ENCODE assay signal across 1 cellular context in genomic region chr13:21696865-21697448, GRCh38.
TF ChIP-seq lines count a peak whose summit lies in the region.

No MANE protein-coding gene starts in this region.

TF ChIP-seq in HepG2, 621 proteins besides CTCF, POLR2A, EP300 and RAD21 (continued from another document and continues in another):
- TF ChIP-seq IRF9 (CRISPR knock-in tag; IDR thresholded peaks at IDR 0.05; ENCODE audit: borderline replicate concordance), result no peak
- TF ChIP-seq SALL1 (CRISPR knock-in tag; IDR thresholded peaks at IDR 0.05), result 0 out of 2 replicates have a peak, but pooled peaks have one; percentile 30
- TF ChIP-seq FOXA1 (IDR thresholded peaks at IDR 0.05), result peak; percentile 37; the same call in 1 of the 2 replicates
- peak; percentile 91 for TF ChIP-seq FOXA1 (CRISPR knock-in tag; IDR thresholded peaks at IDR 0.05)
- TF ChIP-seq CCDC6 (CRISPR knock-in tag; IDR thresholded peaks at IDR 0.05), result no peak
- TF ChIP-seq RCOR2 (CRISPR knock-in tag; IDR thresholded peaks at IDR 0.05), result 0 out of 2 replicates have a peak, but pooled peaks have one; percentile 15
- no peak for TF ChIP-seq ZNF124 (CRISPR knock-in tag; IDR thresholded peaks at IDR 0.05)
- no peak for TF ChIP-seq ZFP90 (CRISPR knock-in tag; IDR thresholded peaks at IDR 0.05; ENCODE audit: borderline replicate concordance)
- peak; percentile 16; the same call in 1 of the 2 replicates for TF ChIP-seq SIX4 (CRISPR knock-in tag; IDR thresholded peaks at IDR 0.05)
- TF ChIP-seq SOX5 (CRISPR knock-in tag; IDR thresholded peaks at IDR 0.05; ENCODE audit: borderline replicate concordance), result peak; percentile 88; the same call in 1 of the 2 replicates
- no peak for TF ChIP-seq NR2F6 (IDR thresholded peaks at IDR 0.05)
- TF ChIP-seq NR2F6 (CRISPR knock-in tag; IDR thresholded peaks at IDR 0.05), result 0 out of 2 replicates have a peak, but pooled peaks have one; percentile 15
- TF ChIP-seq LCORL (IDR thresholded peaks at IDR 0.05), result no peak
- peak; percentile 46; the same call in 1 of the 2 replicates for TF ChIP-seq LCORL (CRISPR knock-in tag; IDR thresholded peaks at IDR 0.05)
- no peak for TF ChIP-seq ARID4A (CRISPR knock-in tag; IDR thresholded peaks at IDR 0.05; ENCODE audit: borderline replicate concordance)
- TF ChIP-seq ZSCAN20 (CRISPR knock-in tag; IDR thresholded peaks at IDR 0.05; ENCODE audit: borderline replicate concordance), result no peak
- TF ChIP-seq JARID2 (CRISPR knock-in tag; IDR thresholded peaks at IDR 0.05; ENCODE audit: insufficient replicate concordance), result no peak
- TF ChIP-seq JUNB (CRISPR knock-in tag; IDR thresholded peaks at IDR 0.05; ENCODE audit: borderline replicate concordance), result no peak
- TF ChIP-seq MYC (CRISPR knock-in tag; IDR thresholded peaks at IDR 0.05; ENCODE audit: borderline replicate concordance), result no peak
- no peak for TF ChIP-seq ZNF567 (CRISPR knock-in tag; IDR thresholded peaks at IDR 0.05; ENCODE audit: borderline replicate concordance)
- TF ChIP-seq AHDC1 (CRISPR knock-in tag; IDR thresholded peaks at IDR 0.05; ENCODE audit: borderline replicate concordance), result peak; percentile 63; the same call in 1 of the 2 replicates
- TF ChIP-seq DZIP1 (CRISPR knock-in tag; IDR thresholded peaks at IDR 0.05), result no peak
- TF ChIP-seq HHEX (CRISPR knock-in tag; IDR thresholded peaks at IDR 0.05), result peak; percentile 65; the same call in 1 of the 2 replicates
- TF ChIP-seq ZNF431 (CRISPR knock-in tag; IDR thresholded peaks at IDR 0.05; ENCODE audit: borderline replicate concordance, low read depth), result no peak
- no peak for TF ChIP-seq ZNF563 (CRISPR knock-in tag; IDR thresholded peaks at IDR 0.05)
- TF ChIP-seq TSC22D2 (CRISPR knock-in tag; IDR thresholded peaks at IDR 0.05; ENCODE audit: borderline replicate concordance), result no peak
- TF ChIP-seq RBFOX2 (IDR thresholded peaks at IDR 0.05; ENCODE audit: low read depth, low read length), result no peak
- no peak for TF ChIP-seq BRCA1 (CRISPR knock-in tag; IDR thresholded peaks at IDR 0.05)
- TF ChIP-seq MIER2 (CRISPR knock-in tag; IDR thresholded peaks at IDR 0.05), result no peak
- TF ChIP-seq ZNF644 (CRISPR knock-in tag; IDR thresholded peaks at IDR 0.05; ENCODE audit: low read depth), result 0 out of 2 replicates have a peak, but pooled peaks have one; percentile 55
- TF ChIP-seq HNRNPL (IDR thresholded peaks at IDR 0.05; ENCODE audit: low read depth, low read length), result no peak
- TF ChIP-seq NFAT5 (CRISPR knock-in tag; IDR thresholded peaks at IDR 0.05), result no peak
- TF ChIP-seq THRA (CRISPR knock-in tag; IDR thresholded peaks at IDR 0.05; ENCODE audit: borderline replicate concordance), result 0 out of 2 replicates have a peak, but pooled peaks have one; percentile 13
- no peak for TF ChIP-seq MTF1 (CRISPR knock-in tag; IDR thresholded peaks at IDR 0.05)
- peak; percentile 90 for TF ChIP-seq MIXL1 (CRISPR knock-in tag; IDR thresholded peaks at IDR 0.05)
- no peak for TF ChIP-seq ZNF577 (CRISPR knock-in tag; IDR thresholded peaks at IDR 0.05; ENCODE audit: borderline replicate concordance, low read depth)
- no peak for TF ChIP-seq ZNF605 (CRISPR knock-in tag; IDR thresholded peaks at IDR 0.05)
- TF ChIP-seq TCF12 (IDR thresholded peaks at IDR 0.05), result no peak
- TF ChIP-seq TCF12 (CRISPR knock-in tag; IDR thresholded peaks at IDR 0.05), result no peak
- no peak for TF ChIP-seq PLSCR1 (CRISPR knock-in tag; IDR thresholded peaks at IDR 0.05; ENCODE audit: borderline replicate concordance)
- no peak for TF ChIP-seq NR2F1 (CRISPR knock-in tag; IDR thresholded peaks at IDR 0.05)
- no peak for TF ChIP-seq ZFP36L1 (CRISPR knock-in tag; IDR thresholded peaks at IDR 0.05)
- no peak for TF ChIP-seq ZNF496 (CRISPR knock-in tag; IDR thresholded peaks at IDR 0.05; ENCODE audit: insufficient replicate concordance)
- no peak for TF ChIP-seq KLF15 (CRISPR knock-in tag; IDR thresholded peaks at IDR 0.05; ENCODE audit: borderline replicate concordance)
